ENCODE assay signal across 1 cellular context in the genomic region with DNA sequence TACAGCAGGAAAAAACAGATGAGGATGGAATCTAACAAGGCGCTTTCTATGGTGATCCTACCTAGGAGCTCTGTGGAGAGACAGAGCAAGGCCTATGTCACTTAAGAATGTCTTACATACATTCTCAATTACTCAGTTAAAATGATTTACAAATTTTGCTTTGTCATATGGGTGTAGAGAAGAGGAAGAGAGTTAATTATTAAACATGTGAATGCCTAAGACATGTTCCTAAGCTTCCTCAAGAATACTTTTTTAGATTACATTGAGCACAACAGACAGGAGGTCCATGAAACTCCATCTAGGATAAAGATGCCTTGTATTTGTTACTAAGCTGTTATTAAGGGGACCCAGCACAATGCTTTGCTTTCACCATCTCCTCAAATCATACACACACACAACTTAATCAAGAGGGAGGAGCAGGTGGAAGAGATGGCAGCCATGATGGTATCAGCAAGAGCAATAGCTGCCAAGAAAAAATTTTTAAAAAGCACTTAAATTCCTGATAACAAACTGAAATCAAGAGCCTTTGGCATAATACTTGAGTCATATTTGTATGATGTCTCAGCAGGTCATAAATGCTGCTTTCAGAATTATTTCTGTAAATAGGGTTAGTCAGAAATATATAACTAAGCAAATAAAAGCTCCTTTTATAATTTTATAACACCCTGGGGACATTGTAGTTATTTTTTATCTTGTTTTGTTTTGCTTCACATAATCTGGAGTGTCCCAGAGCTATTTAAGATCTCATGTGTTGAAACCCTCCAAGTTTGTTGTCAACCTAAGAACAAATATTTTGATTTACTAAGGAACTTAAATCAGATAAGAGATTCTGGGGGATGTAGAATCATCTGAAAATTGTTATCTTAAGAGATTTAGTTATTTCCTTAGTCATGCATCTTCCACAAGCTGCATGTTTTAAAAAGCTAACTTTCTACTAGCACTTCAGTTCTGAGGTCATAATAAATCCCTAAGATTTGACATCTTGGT.
TF ChIP-seq lines count a peak whose summit lies in the region.

No MANE protein-coding gene starts in this region.

TF ChIP-seq in HEK293, 187 proteins besides CTCF, POLR2A, EP300 and RAD21 (continued from another document and continues in another):
- TF ChIP-seq ZNF354C (tag by site-specific recombination; IDR thresholded peaks at IDR 0.05; ENCODE audit: borderline replicate concordance, low read depth) (no peak), ZNF324 (tag by site-specific recombination; IDR thresholded peaks at IDR 0.05) (no peak), ZNF341 (tag by site-specific recombination; IDR thresholded peaks at IDR 0.05; ENCODE audit: low read depth) (peak; percentile 65), TCF7L2 (IDR thresholded peaks at IDR 0.05; ENCODE audit: borderline replicate concordance, low read depth, low read length) (peak; percentile 65; the same call in 1 of the 2 replicates), ZNF610 (tag by site-specific recombination; IDR thresholded peaks at IDR 0.05; ENCODE audit: borderline replicate concordance) (no peak), ZNF837 (tag by site-specific recombination; IDR thresholded peaks at IDR 0.05) (no peak), ZBTB21 (tag by site-specific recombination; IDR thresholded peaks at IDR 0.05) (no peak), ZNF48 (tag by site-specific recombination; IDR thresholded peaks at IDR 0.05) (no peak), MZF1 (tag by site-specific recombination; IDR thresholded peaks at IDR 0.05; ENCODE audit: borderline replicate concordance) (no peak), SCRT1 (tag by site-specific recombination; IDR thresholded peaks at IDR 0.05; ENCODE audit: borderline replicate concordance) (no peak), ZNF514 (tag by site-specific recombination; IDR thresholded peaks at IDR 0.05) (no peak), ZNF747 (tag by site-specific recombination; IDR thresholded peaks at IDR 0.05) (no peak), ZNF544 (tag by site-specific recombination; IDR thresholded peaks at IDR 0.05) (no peak), ZNF223 (tag by site-specific recombination; IDR thresholded peaks at IDR 0.05) (no peak), ZNF404 (tag by site-specific recombination; IDR thresholded peaks at IDR 0.05) (no peak), ZNF37A (tag by site-specific recombination; IDR thresholded peaks at IDR 0.05) (no peak), ZNF211 (tag by site-specific recombination; IDR thresholded peaks at IDR 0.05; ENCODE audit: low read depth) (no peak), YY2 (tag by site-specific recombination; IDR thresholded peaks at IDR 0.05) (no peak), ZNF654 (tag by site-specific recombination; IDR thresholded peaks at IDR 0.05; ENCODE audit: low read depth) (no peak), ZNF366 (tag by site-specific recombination; conservative IDR thresholded peaks at IDR 0.05) (0 out of 2 replicates have a peak, but pooled peaks have one; percentile 20)
- TF ChIP-seq, protein P1, sequence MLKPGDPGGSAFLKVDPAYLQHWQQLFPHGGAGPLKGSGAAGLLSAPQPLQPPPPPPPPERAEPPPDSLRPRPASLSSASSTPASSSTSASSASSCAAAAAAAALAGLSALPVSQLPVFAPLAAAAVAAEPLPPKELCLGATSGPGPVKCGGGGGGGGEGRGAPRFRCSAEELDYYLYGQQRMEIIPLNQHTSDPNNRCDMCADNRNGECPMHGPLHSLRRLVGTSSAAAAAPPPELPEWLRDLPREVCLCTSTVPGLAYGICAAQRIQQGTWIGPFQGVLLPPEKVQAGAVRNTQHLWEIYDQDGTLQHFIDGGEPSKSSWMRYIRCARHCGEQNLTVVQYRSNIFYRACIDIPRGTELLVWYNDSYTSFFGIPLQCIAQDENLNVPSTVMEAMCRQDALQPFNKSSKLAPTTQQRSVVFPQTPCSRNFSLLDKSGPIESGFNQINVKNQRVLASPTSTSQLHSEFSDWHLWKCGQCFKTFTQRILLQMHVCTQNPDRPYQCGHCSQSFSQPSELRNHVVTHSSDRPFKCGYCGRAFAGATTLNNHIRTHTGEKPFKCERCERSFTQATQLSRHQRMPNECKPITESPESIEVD (tag by site-specific recombination; IDR thresholded peaks at IDR 0.05): peak; percentile 80
- TF ChIP-seq, protein P2, sequence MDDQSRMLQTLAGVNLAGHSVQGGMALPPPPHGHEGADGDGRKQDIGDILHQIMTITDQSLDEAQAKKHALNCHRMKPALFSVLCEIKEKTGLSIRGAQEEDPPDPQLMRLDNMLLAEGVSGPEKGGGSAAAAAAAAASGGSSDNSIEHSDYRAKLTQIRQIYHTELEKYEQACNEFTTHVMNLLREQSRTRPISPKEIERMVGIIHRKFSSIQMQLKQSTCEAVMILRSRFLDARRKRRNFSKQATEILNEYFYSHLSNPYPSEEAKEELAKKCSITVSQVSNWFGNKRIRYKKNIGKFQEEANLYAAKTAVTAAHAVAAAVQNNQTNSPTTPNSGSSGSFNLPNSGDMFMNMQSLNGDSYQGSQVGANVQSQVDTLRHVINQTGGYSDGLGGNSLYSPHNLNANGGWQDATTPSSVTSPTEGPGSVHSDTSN (CRISPR knock-in tag; IDR thresholded peaks at IDR 0.05): no peak
- TF ChIP-seq, protein P3, sequence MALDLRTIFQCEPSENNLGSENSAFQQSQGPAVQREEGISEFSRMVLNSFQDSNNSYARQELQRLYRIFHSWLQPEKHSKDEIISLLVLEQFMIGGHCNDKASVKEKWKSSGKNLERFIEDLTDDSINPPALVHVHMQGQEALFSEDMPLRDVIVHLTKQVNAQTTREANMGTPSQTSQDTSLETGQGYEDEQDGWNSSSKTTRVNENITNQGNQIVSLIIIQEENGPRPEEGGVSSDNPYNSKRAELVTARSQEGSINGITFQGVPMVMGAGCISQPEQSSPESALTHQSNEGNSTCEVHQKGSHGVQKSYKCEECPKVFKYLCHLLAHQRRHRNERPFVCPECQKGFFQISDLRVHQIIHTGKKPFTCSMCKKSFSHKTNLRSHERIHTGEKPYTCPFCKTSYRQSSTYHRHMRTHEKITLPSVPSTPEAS (tag by site-specific recombination; IDR thresholded peaks at IDR 0.05): no peak
- TF ChIP-seq, protein P4, sequence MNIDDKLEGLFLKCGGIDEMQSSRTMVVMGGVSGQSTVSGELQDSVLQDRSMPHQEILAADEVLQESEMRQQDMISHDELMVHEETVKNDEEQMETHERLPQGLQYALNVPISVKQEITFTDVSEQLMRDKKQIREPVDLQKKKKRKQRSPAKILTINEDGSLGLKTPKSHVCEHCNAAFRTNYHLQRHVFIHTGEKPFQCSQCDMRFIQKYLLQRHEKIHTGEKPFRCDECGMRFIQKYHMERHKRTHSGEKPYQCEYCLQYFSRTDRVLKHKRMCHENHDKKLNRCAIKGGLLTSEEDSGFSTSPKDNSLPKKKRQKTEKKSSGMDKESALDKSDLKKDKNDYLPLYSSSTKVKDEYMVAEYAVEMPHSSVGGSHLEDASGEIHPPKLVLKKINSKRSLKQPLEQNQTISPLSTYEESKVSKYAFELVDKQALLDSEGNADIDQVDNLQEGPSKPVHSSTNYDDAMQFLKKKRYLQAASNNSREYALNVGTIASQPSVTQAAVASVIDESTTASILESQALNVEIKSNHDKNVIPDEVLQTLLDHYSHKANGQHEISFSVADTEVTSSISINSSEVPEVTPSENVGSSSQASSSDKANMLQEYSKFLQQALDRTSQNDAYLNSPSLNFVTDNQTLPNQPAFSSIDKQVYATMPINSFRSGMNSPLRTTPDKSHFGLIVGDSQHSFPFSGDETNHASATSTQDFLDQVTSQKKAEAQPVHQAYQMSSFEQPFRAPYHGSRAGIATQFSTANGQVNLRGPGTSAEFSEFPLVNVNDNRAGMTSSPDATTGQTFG (tag by site-specific recombination; IDR thresholded peaks at IDR 0.05; ENCODE audit: borderline replicate concordance): 0 out of 2 replicates have a peak, but pooled peaks have one; percentile 36
- TF ChIP-seq, protein P5, sequence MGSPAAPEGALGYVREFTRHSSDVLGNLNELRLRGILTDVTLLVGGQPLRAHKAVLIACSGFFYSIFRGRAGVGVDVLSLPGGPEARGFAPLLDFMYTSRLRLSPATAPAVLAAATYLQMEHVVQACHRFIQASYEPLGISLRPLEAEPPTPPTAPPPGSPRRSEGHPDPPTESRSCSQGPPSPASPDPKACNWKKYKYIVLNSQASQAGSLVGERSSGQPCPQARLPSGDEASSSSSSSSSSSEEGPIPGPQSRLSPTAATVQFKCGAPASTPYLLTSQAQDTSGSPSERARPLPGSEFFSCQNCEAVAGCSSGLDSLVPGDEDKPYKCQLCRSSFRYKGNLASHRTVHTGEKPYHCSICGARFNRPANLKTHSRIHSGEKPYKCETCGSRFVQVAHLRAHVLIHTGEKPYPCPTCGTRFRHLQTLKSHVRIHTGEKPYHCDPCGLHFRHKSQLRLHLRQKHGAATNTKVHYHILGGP (tag by site-specific recombination; IDR thresholded peaks at IDR 0.05): peak; percentile 59
- TF ChIP-seq, protein P6, sequence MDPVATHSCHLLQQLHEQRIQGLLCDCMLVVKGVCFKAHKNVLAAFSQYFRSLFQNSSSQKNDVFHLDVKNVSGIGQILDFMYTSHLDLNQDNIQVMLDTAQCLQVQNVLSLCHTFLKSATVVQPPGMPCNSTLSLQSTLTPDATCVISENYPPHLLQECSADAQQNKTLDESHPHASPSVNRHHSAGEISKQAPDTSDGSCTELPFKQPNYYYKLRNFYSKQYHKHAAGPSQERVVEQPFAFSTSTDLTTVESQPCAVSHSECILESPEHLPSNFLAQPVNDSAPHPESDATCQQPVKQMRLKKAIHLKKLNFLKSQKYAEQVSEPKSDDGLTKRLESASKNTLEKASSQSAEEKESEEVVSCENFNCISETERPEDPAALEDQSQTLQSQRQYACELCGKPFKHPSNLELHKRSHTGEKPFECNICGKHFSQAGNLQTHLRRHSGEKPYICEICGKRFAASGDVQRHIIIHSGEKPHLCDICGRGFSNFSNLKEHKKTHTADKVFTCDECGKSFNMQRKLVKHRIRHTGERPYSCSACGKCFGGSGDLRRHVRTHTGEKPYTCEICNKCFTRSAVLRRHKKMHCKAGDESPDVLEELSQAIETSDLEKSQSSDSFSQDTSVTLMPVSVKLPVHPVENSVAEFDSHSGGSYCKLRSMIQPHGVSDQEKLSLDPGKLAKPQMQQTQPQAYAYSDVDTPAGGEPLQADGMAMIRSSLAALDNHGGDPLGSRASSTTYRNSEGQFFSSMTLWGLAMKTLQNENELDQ (tag by site-specific recombination; IDR thresholded peaks at IDR 0.05; ENCODE audit: low read depth): no peak
- TF ChIP-seq, protein P7, sequence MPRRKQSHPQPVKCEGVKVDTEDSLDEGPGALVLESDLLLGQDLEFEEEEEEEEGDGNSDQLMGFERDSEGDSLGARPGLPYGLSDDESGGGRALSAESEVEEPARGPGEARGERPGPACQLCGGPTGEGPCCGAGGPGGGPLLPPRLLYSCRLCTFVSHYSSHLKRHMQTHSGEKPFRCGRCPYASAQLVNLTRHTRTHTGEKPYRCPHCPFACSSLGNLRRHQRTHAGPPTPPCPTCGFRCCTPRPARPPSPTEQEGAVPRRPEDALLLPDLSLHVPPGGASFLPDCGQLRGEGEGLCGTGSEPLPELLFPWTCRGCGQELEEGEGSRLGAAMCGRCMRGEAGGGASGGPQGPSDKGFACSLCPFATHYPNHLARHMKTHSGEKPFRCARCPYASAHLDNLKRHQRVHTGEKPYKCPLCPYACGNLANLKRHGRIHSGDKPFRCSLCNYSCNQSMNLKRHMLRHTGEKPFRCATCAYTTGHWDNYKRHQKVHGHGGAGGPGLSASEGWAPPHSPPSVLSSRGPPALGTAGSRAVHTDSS (tag by site-specific recombination; IDR thresholded peaks at IDR 0.05): no peak
- TF ChIP-seq, protein P8, sequence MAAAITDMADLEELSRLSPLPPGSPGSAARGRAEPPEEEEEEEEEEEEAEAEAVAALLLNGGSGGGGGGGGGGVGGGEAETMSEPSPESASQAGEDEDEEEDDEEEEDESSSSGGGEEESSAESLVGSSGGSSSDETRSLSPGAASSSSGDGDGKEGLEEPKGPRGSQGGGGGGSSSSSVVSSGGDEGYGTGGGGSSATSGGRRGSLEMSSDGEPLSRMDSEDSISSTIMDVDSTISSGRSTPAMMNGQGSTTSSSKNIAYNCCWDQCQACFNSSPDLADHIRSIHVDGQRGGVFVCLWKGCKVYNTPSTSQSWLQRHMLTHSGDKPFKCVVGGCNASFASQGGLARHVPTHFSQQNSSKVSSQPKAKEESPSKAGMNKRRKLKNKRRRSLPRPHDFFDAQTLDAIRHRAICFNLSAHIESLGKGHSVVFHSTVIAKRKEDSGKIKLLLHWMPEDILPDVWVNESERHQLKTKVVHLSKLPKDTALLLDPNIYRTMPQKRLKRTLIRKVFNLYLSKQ (tag by site-specific recombination; IDR thresholded peaks at IDR 0.05; ENCODE audit: borderline replicate concordance): no peak
- TF ChIP-seq, protein P9, sequence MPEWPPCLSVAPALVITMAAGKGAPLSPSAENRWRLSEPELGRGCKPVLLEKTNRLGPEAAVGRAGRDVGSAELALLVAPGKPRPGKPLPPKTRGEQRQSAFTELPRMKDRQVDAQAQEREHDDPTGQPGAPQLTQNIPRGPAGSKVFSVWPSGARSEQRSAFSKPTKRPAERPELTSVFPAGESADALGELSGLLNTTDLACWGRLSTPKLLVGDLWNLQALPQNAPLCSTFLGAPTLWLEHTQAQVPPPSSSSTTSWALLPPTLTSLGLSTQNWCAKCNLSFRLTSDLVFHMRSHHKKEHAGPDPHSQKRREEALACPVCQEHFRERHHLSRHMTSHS (tag by site-specific recombination; IDR thresholded peaks at IDR 0.05): no peak
- TF ChIP-seq, protein P10, sequence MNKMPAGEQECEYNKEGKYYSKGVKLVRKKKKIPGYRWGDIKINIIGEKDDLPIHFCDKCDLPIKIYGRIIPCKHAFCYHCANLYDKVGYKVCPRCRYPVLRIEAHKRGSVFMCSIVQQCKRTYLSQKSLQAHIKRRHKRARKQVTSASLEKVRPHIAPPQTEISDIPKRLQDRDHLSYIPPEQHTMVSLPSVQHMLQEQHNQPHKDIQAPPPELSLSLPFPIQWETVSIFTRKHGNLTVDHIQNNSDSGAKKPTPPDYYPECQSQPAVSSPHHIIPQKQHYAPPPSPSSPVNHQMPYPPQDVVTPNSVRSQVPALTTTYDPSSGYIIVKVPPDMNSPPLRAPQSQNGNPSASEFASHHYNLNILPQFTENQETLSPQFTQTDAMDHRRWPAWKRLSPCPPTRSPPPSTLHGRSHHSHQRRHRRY (tag by site-specific recombination; IDR thresholded peaks at IDR 0.05): no peak
